13 cellular contexts compared by ENCODE assay signal in the genomic region with DNA sequence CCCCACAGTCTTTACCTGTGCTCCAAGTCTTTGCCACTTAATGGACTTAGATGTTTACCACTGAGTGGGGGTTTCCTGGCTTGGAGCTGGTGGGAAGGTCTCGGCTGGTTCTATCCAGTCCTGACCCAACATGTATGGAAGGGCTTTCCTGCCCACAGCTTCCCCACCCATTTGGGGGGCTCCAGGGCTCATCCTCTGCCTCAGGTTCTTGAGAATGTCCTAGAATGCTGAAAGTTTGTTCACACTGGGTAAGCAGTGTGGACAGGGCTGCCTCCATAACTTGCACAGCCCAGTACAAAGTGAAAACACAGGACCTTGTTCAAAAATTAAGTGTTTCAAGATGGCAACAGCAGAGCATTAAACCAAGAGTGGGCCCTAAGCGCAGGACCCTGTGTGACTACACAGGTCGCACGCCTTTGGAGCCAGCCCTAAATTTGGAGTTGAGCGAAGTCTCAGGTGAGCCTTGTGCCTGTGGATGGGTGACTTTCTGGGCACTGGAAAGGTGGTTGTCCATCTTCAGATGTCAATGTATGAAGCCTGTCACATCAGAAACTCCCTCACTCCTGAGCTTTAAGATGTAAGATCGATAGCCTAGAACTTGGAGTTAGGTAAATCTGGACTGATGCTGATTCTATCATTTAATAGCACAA.
DNase-seq lines count a peak whose midpoint lies in the region; ATAC-seq and TF ChIP-seq lines count a peak whose summit lies in the region.
"Had no signal": no experiment of that assay in that cellular context is flagged by ENCODE, and none has a peak within 500 bp of the region (broad histone marks: within the 10 kb centered on the region; RNA-seq: fewer than 3 reads in every experiment).

No MANE protein-coding gene starts in this region.

- no peaks in the 10 kb centered on the region for H4K20me1 ChIP-seq in IMR-90 (ENCODE audit: insufficient read depth, low read length)

- no peak overlapping the region for H3K14ac ChIP-seq in IMR-90 (replicated peaks; ENCODE audit: low read depth, low read length)

- H3K18ac ChIP-seq in IMR-90 (ENCODE audit: low read depth, low read length): peak overlapping the region; percentile 5; the same call in 1 of the 2 replicates

- H3K23ac ChIP-seq in IMR-90 (ENCODE audit: low read depth, low read length): no peak overlapping the region

- H3K27me3 Mint-ChIP-seq in endodermal cell (ENCODE audit: insufficient read depth): peaks cover 2% of the 10 kb centered on the region

- no peak overlapping the region for H4K91ac ChIP-seq in IMR-90 (ENCODE audit: insufficient read depth, low read depth, low read length)

- H2AK5ac ChIP-seq in IMR-90 (ENCODE audit: low read depth, low read length): no peak overlapping the region

- no peak overlapping the region for H2BK5ac ChIP-seq in IMR-90 (ENCODE audit: low read depth, low read length, poor library complexity, severe bottlenecking)

- no peak for ATAC-seq in IMR-90 (ENCODE audit: low read depth)
- no peak for ATAC-seq in lung (ENCODE audit: insufficient read depth, low FRiP score)

- POLR2A ChIA-PET in IMR-90 (lab: Charles Lee; ENCODE audit: unreplicated experiment): no interaction called here

- no peaks in the 10 kb centered on the region for H3K9me3 Mint-ChIP-seq in endodermal cell
- H3K9me3 Mint-ChIP-seq: CD4-positive, CD25-positive, alpha-beta regulatory T cell; GM23338 had no signal

- H3K4me2 ChIP-seq in IMR-90 (ENCODE audit: low read depth, low read length): no peak overlapping the region
- H3K4me2 ChIP-seq: BLaER1 treated with 17β-estradiol and CSF1 and Interleukin-3, amounts not matched to agents 10 nM and 100 nM; GM23338 had no signal

- H3K4ac ChIP-seq in IMR-90 (ENCODE audit: low read depth, low read length): no peak overlapping the region

- peaks cover 17% of the 10 kb centered on the region for H3K4me1 Mint-ChIP-seq in endodermal cell
- H3K4me1 Mint-ChIP-seq: B cell had no signal

- no peak overlapping the region for H2BK15ac ChIP-seq in IMR-90 (ENCODE audit: low read depth, low read length)

- no peak for TF ChIP-seq RAD21 in IMR-90 (IDR thresholded peaks at IDR 0.05; ENCODE audit: low read length)

- WGBS in IMR-90 (ENCODE audit: extremely low coverage in 2 of 2, insufficient read length in 1 of 2), 2 experiments: no CpG with 5 or more reads among the region's 6 CpGs
- 85 to 88% methylated on average over 5 to 6 of the region's 6 CpGs for WGBS in endodermal cell (ENCODE audit: insufficient coverage in 1 of 2, insufficient read length in 1 of 2), 2 experiments
- 79 to 80% methylated on average over 6 of the region's 6 CpGs for WGBS in lung, 2 donors

- no peak overlapping the region for H3K4me3 Mint-ChIP-seq in endodermal cell
- H3K4me3 Mint-ChIP-seq: B cell; CD4-positive, CD25-positive, alpha-beta regulatory T cell; GM23338 had no signal

- no peak overlapping the region for H2AK9ac ChIP-seq in IMR-90 (replicated peaks; ENCODE audit: low read depth, low read length, poor library complexity)

- H3K79me1 ChIP-seq in IMR-90 (ENCODE audit: low read depth in 1 of 2, low read length in 2 of 2): no peaks in the 10 kb centered on the region

- intact Hi-C loops in IMR-90 (cut with micrococcal nuclease): loop anchor here (5.0 to 10.0 kb wide), 4 partner anchors 150 to 1057 kb away; no protein-coding TSS in a partner anchor

- H3K9me3 ChIP-seq in IMR-90 (ENCODE audit: control insufficient read depth, insufficient read depth, low read length): no peaks in the 10 kb centered on the region
- no peaks in the 10 kb centered on the region for H3K9me3 ChIP-seq in endodermal cell (ENCODE audit: control insufficient read depth, low read length)
- H3K9me3 ChIP-seq in lung (ENCODE audit: control insufficient read depth in 2 of 2, insufficient read depth in 1 of 2, low read length in 1 of 2): no peaks in the 10 kb centered on the region
- H3K9me3 ChIP-seq: BLaER1 treated with 17β-estradiol and CSF1 and Interleukin-3, amounts not matched to agents 10 nM and 100 nM; Caco-2 had no signal

- TF ChIP-seq POLR2A in IMR-90 (IDR thresholded peaks at IDR 0.05; ENCODE audit: low read depth, low read length): no peak

- no peaks in the 10 kb centered on the region for H3K36me3 ChIP-seq in IMR-90 (ENCODE audit: control insufficient read depth, insufficient read depth, low read length)
- no peaks in the 10 kb centered on the region for H3K36me3 ChIP-seq in endodermal cell (ENCODE audit: control insufficient read depth, insufficient read depth, low read length)
- no peaks in the 10 kb centered on the region for H3K36me3 ChIP-seq in lung (ENCODE audit: control insufficient read depth in 2 of 2, insufficient read depth in 2 of 2, low read length in 2 of 2)
- H3K36me3 ChIP-seq: BLaER1 treated with 17β-estradiol and CSF1 and Interleukin-3, amounts not matched to agents 10 nM and 100 nM had no signal

- H3K4me1 ChIP-seq in IMR-90 (ENCODE audit: control insufficient read depth, insufficient read depth, low read length) (peaks cover 7% of the 10 kb centered on the region; the same call in 1 of the 2 replicates), endodermal cell (ENCODE audit: control insufficient read depth, insufficient read depth, low read length) (no peaks in the 10 kb centered on the region), lung (ENCODE audit: control insufficient read depth in 2 of 2, insufficient read depth in 2 of 2, low read length in 2 of 2) (no peaks in the 10 kb centered on the region)
- H3K4me1 ChIP-seq: BLaER1 treated with 17β-estradiol and CSF1 and Interleukin-3, amounts not matched to agents 10 nM and 100 nM; Caco-2 had no signal

- no peak overlapping the region for H2BK20ac ChIP-seq in IMR-90 (ENCODE audit: low read depth, low read length)

- no peaks in the 10 kb centered on the region for H3K27me3 ChIP-seq in IMR-90 (ENCODE audit: control insufficient read depth, insufficient read depth, low read length)
- peaks cover 4% of the 10 kb centered on the region for H3K27me3 ChIP-seq in endodermal cell (ENCODE audit: control insufficient read depth, insufficient read depth, low read length, poor library complexity, severe bottlenecking)
- no peaks in the 10 kb centered on the region for H3K27me3 ChIP-seq in lung (ENCODE audit: control insufficient read depth, insufficient read depth)
- H3K27me3 ChIP-seq: BLaER1 treated with 17β-estradiol and CSF1 and Interleukin-3, amounts not matched to agents 10 nM and 100 nM had no signal

- no peak overlapping the region for H2AFZ ChIP-seq in IMR-90 (replicated peaks; ENCODE audit: low read length, poor library complexity)
- H2AFZ ChIP-seq: GM23338 had no signal

- H4K5ac ChIP-seq in IMR-90 (ENCODE audit: low read depth, low read length): no peak overlapping the region; the same call in 1 of the 2 replicates

- no peaks in the 10 kb centered on the region for H3K36me3 Mint-ChIP-seq in endodermal cell (ENCODE audit: low read depth)
- H3K36me3 Mint-ChIP-seq: CD4-positive, CD25-positive, alpha-beta regulatory T cell had no signal

- TF ChIP-seq CTCF in IMR-90 (conservative IDR thresholded peaks at IDR 0.05; ENCODE audit: low read depth, low read length) (no peak), endodermal cell (conservative IDR thresholded peaks at IDR 0.05) (no peak), lung (IDR thresholded peaks at IDR 0.05; ENCODE audit: control extremely low read depth, extremely low read depth) (no peak)

- in situ Hi-C loops in IMR-90 (cut with MboI; ENCODE audit: low sequenced_read_pairs): loop anchor here (5.0 to 10.0 kb wide), 2 partner anchors 310 to 847 kb away; no protein-coding TSS in a partner anchor

- H2BK120ac ChIP-seq in IMR-90 (ENCODE audit: low read depth, low read length): peak overlapping the region; percentile 15; the same call in 1 of the 2 replicates

- H3K27ac Mint-ChIP-seq in endodermal cell: no peak overlapping the region
- H3K27ac Mint-ChIP-seq: B cell; CD4-positive, CD25-positive, alpha-beta regulatory T cell; GM23338 had no signal

- no TSS peak for BruUV-seq in IMR-90 (replicated peaks; lab: Mats Ljungman, UMichigan)

- dilution Hi-C loops in IMR-90 (cut with HindIII; ENCODE audit: low sequenced_read_pairs, unreplicated experiment): no loop called here

- H3K27ac ChIP-seq in IMR-90 (ENCODE audit: insufficient read depth, low read length): no peak overlapping the region
- no peak overlapping the region for H3K27ac ChIP-seq in endodermal cell (ENCODE audit: low read depth, low read length)
- no peak overlapping the region for H3K27ac ChIP-seq in lung (ENCODE audit: low read depth in 1 of 2, low read length in 1 of 2)
- H3K27ac ChIP-seq: BLaER1 treated with 17β-estradiol and CSF1 and Interleukin-3, amounts not matched to agents 10 nM and 100 nM had no signal

- H4K8ac ChIP-seq in IMR-90 (ENCODE audit: low read depth in 2 of 2, low read length in 2 of 2): no peak overlapping the region

- CTCF ChIA-PET in IMR-90 (lab: Yijun Ruan, JAX): interaction anchor here (0.6 to 3.2 kb wide), 7 partner anchors 67 to 452 kb away, joined by 3 to 28 read pairs (median 4); no protein-coding TSS in a partner anchor

- H3K9me1 ChIP-seq in IMR-90 (ENCODE audit: insufficient read depth, low read length): no peaks in the 10 kb centered on the region; the same call in 1 of the 2 replicates

- H3K9ac ChIP-seq in IMR-90 (ENCODE audit: low read depth, low read length): no peak overlapping the region
- no peak overlapping the region for H3K9ac ChIP-seq in endodermal cell (ENCODE audit: extremely low read depth, low read length, poor library complexity, severe bottlenecking)
- H3K9ac ChIP-seq: BLaER1 treated with 17β-estradiol and CSF1 and Interleukin-3, amounts not matched to agents 10 nM and 100 nM had no signal

- no peak overlapping the region for H3K56ac ChIP-seq in IMR-90 (ENCODE audit: extremely low read depth, insufficient read depth, low read length)

- H3K4me3 ChIP-seq in IMR-90 (ENCODE audit: insufficient read depth, low read depth, low read length): no peak overlapping the region
- no peak overlapping the region for H3K4me3 ChIP-seq in endodermal cell (ENCODE audit: low read length)
- H3K4me3 ChIP-seq in lung: no peak overlapping the region
- H3K4me3 ChIP-seq: BLaER1 treated with 17β-estradiol and CSF1 and Interleukin-3, amounts not matched to agents 10 nM and 100 nM; GM23338 had no signal

- DNase-seq in activated CD8-positive, alpha-beta memory T cell treated with anti-CD3 and anti-CD28 coated beads for 24 hours: peak; percentile 32
- no peak for DNase-seq in activated CD8-positive, alpha-beta memory T cell treated with anti-CD3 and anti-CD28 coated beads, Interleukin-2, amount 50 U/mL, for 4 hours
- DNase-seq in IMR-90: no peak
- DNase-seq in endodermal cell: peak; percentile 39
- peak; percentile 22 for DNase-seq in lung (ENCODE audit: low spot score)
- DNase-seq in activated gamma-delta T cell treated with Interleukin-2 at 50 U/mL for 16 hours: no peak
- no peak for DNase-seq in C1 segment of cervical spinal cord (lab: John Stamatoyannopoulos, UW)
- DNase-seq in stimulated activated CD4-positive, alpha-beta T cell treated with anti-CD3 and anti-CD28 coated beads, Interleukin-2, amount 100 ng/mL, for 24 hours: no peak

TF ChIP-seq in IMR-90, 13 proteins besides CTCF, POLR2A, EP300 and RAD21 (continues in another document):
- TF ChIP-seq CHD1 (IDR thresholded peaks at IDR 0.05; ENCODE audit: low read depth, low read length): no peak
- no peak for TF ChIP-seq MAZ (IDR thresholded peaks at IDR 0.05; ENCODE audit: borderline replicate concordance, low read depth, low read length)
- no peak for TF ChIP-seq NFE2L2 (IDR thresholded peaks at IDR 0.05; ENCODE audit: low read depth, low read length)
- TF ChIP-seq FOS (IDR thresholded peaks at IDR 0.05; ENCODE audit: low read depth, low read length): no peak

Comparison
In these comparisons a context has a peak if more than half of its experiments do, and no peak if none do; other contexts are left out.
1. DNase-seq: peak in activated CD8-positive, alpha-beta memory T cell treated with anti-CD3 and anti-CD28 coated beads for 24 hours (single experiment), endodermal cell (single experiment) and lung (single experiment); none in activated CD8-positive, alpha-beta memory T cell treated with anti-CD3 and anti-CD28 coated beads, Interleukin-2, amount 50 U/mL, for 4 hours (single experiment), IMR-90 (single experiment), activated gamma-delta T cell treated with Interleukin-2 at 50 U/mL for 16 hours (single experiment), C1 segment of cervical spinal cord (0 of 14) and stimulated activated CD4-positive, alpha-beta T cell treated with anti-CD3 and anti-CD28 coated beads, Interleukin-2, amount 100 ng/mL, for 24 hours (0 of 2).